ENCODE assay signal across 20 cellular contexts in the genomic region with DNA sequence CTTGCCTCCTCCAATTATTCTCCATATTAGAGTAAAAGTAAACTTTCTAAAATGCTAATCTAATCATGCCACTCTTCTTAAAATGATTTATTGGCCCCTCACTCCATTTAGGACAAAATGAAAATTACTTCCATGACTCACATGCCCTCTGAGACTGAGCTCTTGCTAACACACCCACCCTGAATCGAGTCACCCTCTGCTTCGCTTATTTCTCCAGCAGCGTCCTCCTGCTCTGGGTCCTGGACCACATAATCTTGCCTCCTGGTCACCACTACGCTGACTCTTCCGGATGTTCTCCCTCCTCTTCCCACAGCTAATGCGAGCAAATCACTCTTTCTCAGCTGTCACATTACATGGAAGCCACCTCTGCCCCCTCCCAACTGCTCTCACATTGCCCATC.
DNase-seq lines count a peak whose midpoint lies in the region; ATAC-seq and TF ChIP-seq lines count a peak whose summit lies in the region.
"Had no signal": no experiment of that assay in that cellular context is flagged by ENCODE, and none has a peak within 500 bp of the region (broad histone marks: within the 10 kb centered on the region; RNA-seq: fewer than 3 reads in every experiment).

No MANE protein-coding gene starts in this region.

- no peak for ATAC-seq in GM21528 (IDR thresholded peaks at IDR 0.05; ENCODE audit: low FRiP score, unreplicated experiment)
- ATAC-seq: HepG2 had no signal

- peak; percentile 24 for DNase-seq in AG08395 (ENCODE audit: low spot score)
- DNase-seq in HT1080 (ENCODE audit: low read depth): peak; percentile 41
- peak; percentile 9 for DNase-seq in epithelial cell of esophagus (ENCODE audit: low read depth)
- DNase-seq in renal cortical epithelial cell (ENCODE audit: low read depth): peak; percentile 54
- DNase-seq in cortex of kidney (lab: John Stamatoyannopoulos, UW): no peak
- no peak for DNase-seq in NCI-H774 (lab: John Stamatoyannopoulos, UW)
- DNase-seq in Caco-2: no peak
- DNase-seq: 8988T; BE2C; CD4-positive, CD25-positive, alpha-beta regulatory T cell; DMS153; EL; MG63; NCI-H1092; NCI-H146; NCI-H2081; NCI-H748 treated with DMSO at 0.1 percent for 48 hours; OCI-M1 had no signal

- POLR2A ChIA-PET in Caco-2 (lab: Charles Lee): no interaction called here

- H3K27me3 Mint-ChIP-seq in Caco-2 (ENCODE audit: insufficient read depth, unreplicated experiment): peaks cover 6% of the 10 kb centered on the region

- no peak overlapping the region for H3K27ac Mint-ChIP-seq in Caco-2 (ENCODE audit: unreplicated experiment)
- H3K27ac Mint-ChIP-seq: CD4-positive, CD25-positive, alpha-beta regulatory T cell had no signal

- no peaks in the 10 kb centered on the region for H3K36me3 ChIP-seq in Caco-2 (ENCODE audit: control insufficient read depth, insufficient read depth, low read length)
- H3K36me3 ChIP-seq: BE2C, MG63 had no signal

- no peak overlapping the region for H3K4me3 ChIP-seq in epithelial cell of esophagus (ENCODE audit: low read length)
- H3K4me3 ChIP-seq in Caco-2 (ENCODE audit: low read depth, low read length): no peak overlapping the region
- H3K4me3 ChIP-seq: MG63 had no signal

- no peaks in the 10 kb centered on the region for H3K4me1 ChIP-seq in Caco-2
- H3K4me1 ChIP-seq: BE2C had no signal

- H3K9me3 ChIP-seq in Caco-2: no peaks in the 10 kb centered on the region
- H3K9me3 ChIP-seq: BE2C, MG63 had no signal

- BruUV-seq in Caco-2 (replicated peaks; lab: Mats Ljungman, UMichigan): no TSS peak

- no peaks in the 10 kb centered on the region for H3K4me1 Mint-ChIP-seq in Caco-2 (ENCODE audit: low read depth, unreplicated experiment)
- H3K4me1 Mint-ChIP-seq: CD4-positive, CD25-positive, alpha-beta regulatory T cell had no signal

- H3K27me3 ChIP-seq in Caco-2 (replicated peaks; ENCODE audit: control insufficient read depth, insufficient read depth, low read length): no peaks in the 10 kb centered on the region
- H3K27me3 ChIP-seq: BE2C, MG63 had no signal

- CTCF ChIA-PET in Caco-2 (lab: Charles Lee): no interaction called here

- H3K36me3 Mint-ChIP-seq in Caco-2 (ENCODE audit: insufficient read depth, unreplicated experiment): no peaks in the 10 kb centered on the region
- H3K36me3 Mint-ChIP-seq: CD4-positive, CD25-positive, alpha-beta regulatory T cell had no signal

- intact Hi-C loops in Caco-2 (cut with micrococcal nuclease; ENCODE audit: unreplicated experiment): no loop called here

- no peak overlapping the region for H3K4me3 Mint-ChIP-seq in Caco-2 (ENCODE audit: unreplicated experiment)
- H3K4me3 Mint-ChIP-seq: CD4-positive, CD25-positive, alpha-beta regulatory T cell had no signal

- no peaks in the 10 kb centered on the region for H3K9me3 Mint-ChIP-seq in Caco-2 (ENCODE audit: unreplicated experiment)

- TF ChIP-seq CTCF in epithelial cell of esophagus (IDR thresholded peaks at IDR 0.05; ENCODE audit: insufficient read depth, low read depth, low read length, missing control alignments) (no peak), Caco-2 (IDR thresholded peaks at IDR 0.05; ENCODE audit: insufficient read depth in 1 of 2, low read depth in 1 of 2, low read length in 1 of 2, severe bottlenecking in 1 of 2, unreplicated experiment in 1 of 2) (no peak)

Comparison
In these comparisons a context has a peak if more than half of its experiments do, and no peak if none do; other contexts are left out.
1. DNase-seq: peak in AG08395 (single experiment), HT1080 (single experiment), epithelial cell of esophagus (single experiment) and renal cortical epithelial cell (single experiment); none in cortex of kidney (single experiment), NCI-H774 (single experiment) and Caco-2 (0 of 2).